In genomic region chr1:3422638-3423037, GRCh38 we compare ENCODE assay signal across 1 cellular context.
TF ChIP-seq lines count a peak whose summit lies in the region.

No MANE protein-coding gene starts in this region.

TF ChIP-seq in H1, 55 proteins besides CTCF, POLR2A, EP300 and RAD21:
- TF ChIP-seq NRF1 (IDR thresholded peaks at IDR 0.05; ENCODE audit: low read depth, low read length), result no peak
- no peak for TF ChIP-seq FOSL1 (IDR thresholded peaks at IDR 0.05; ENCODE audit: insufficient read depth, low read depth, low read length)
- TF ChIP-seq HDAC2 (IDR thresholded peaks at IDR 0.05; ENCODE audit: borderline replicate concordance in 1 of 2, low read depth in 2 of 2, low read length in 2 of 2), result no peak
- no peak for TF ChIP-seq ASH2L (IDR thresholded peaks at IDR 0.05; ENCODE audit: low read length)
- no peak for TF ChIP-seq ATF2 (IDR thresholded peaks at IDR 0.05; ENCODE audit: low read length)
- no peak for TF ChIP-seq TEAD4 (IDR thresholded peaks at IDR 0.05; ENCODE audit: low read depth, low read length)
- no peak for TF ChIP-seq SP2 (IDR thresholded peaks at IDR 0.05; ENCODE audit: low read length)
- TF ChIP-seq MAX (IDR thresholded peaks at IDR 0.05), result no peak
- no peak for TF ChIP-seq CHD1 (IDR thresholded peaks at IDR 0.05; ENCODE audit: low read depth, low read length)
- no peak for TF ChIP-seq BACH1 (IDR thresholded peaks at IDR 0.05; ENCODE audit: low read length)
- no peak for TF ChIP-seq TAF7 (optimal IDR thresholded peaks at IDR 0.05; ENCODE audit: borderline replicate concordance, low read depth, low read length)
- no peak for TF ChIP-seq SRF (IDR thresholded peaks at IDR 0.05; ENCODE audit: low read depth, low read length)
- no peak for TF ChIP-seq JUND (IDR thresholded peaks at IDR 0.05; ENCODE audit: low read length)
- TF ChIP-seq SP1 (IDR thresholded peaks at IDR 0.05; ENCODE audit: low read depth, low read length), result no peak
- no peak for TF ChIP-seq KDM5A (IDR thresholded peaks at IDR 0.05; ENCODE audit: low read length)
- no peak for TF ChIP-seq SIRT6 (IDR thresholded peaks at IDR 0.05; ENCODE audit: low read length)
- TF ChIP-seq RXRA (IDR thresholded peaks at IDR 0.05; ENCODE audit: insufficient read depth, low read depth, low read length), result no peak
- TF ChIP-seq POLR2AphosphoS5 (IDR thresholded peaks at IDR 0.05; ENCODE audit: low read depth, low read length), result no peak
- no peak for TF ChIP-seq HDAC6 (IDR thresholded peaks at IDR 0.05; ENCODE audit: low read depth, low read length)
- TF ChIP-seq TAF1 (IDR thresholded peaks at IDR 0.05; ENCODE audit: low read depth, low read length), result no peak
